In the genomic region with DNA sequence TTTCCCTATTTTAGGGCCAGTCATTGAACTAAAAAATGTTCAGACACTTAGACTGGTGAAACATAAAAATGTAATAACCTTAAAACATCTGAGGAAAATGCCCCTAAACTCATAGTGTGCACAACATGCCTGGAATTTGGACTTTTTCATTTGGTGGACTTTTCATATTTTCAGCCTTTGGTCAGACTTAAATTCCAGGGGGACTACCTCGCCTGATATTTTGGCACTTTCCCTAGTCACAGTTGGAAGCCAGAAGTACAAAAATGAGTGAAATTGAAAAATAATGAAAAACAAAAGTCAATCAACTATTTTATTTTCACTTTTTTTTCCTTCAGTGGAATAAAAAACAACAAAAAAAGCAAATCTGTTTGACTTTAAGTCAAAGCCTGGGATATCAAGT, we compare ENCODE assay signal across 23 cellular contexts.
"Had no signal": no experiment of that assay in that cellular context is flagged by ENCODE, and none has a peak within 500 bp of the region (broad histone marks: within the 10 kb centered on the region; RNA-seq: fewer than 3 reads in every experiment).

No MANE protein-coding gene starts in this region.

- H3K9me3 Mint-ChIP-seq: nephron progenitor cell; stimulated activated memory B cell treated with anti-CD40 and anti-IgM and Interleukin-4, amounts not matched to agents 10 μg/mL and 1 μg/mL and 100 μg/mL, for 72 hours; type B pancreatic cell had no signal

- H3K4me3 Mint-ChIP-seq: naive thymus-derived CD8-positive, alpha-beta T cell; nephron progenitor cell; stimulated activated memory B cell treated with anti-CD40 and anti-IgM and Interleukin-4, amounts not matched to agents 10 μg/mL and 1 μg/mL and 100 μg/mL, for 72 hours; type B pancreatic cell had no signal

- H3K27ac Mint-ChIP-seq: naive thymus-derived CD8-positive, alpha-beta T cell; nephron progenitor cell; stimulated activated memory B cell treated with anti-CD40 and anti-IgM and Interleukin-4, amounts not matched to agents 10 μg/mL and 1 μg/mL and 100 μg/mL, for 72 hours; type B pancreatic cell had no signal

- H3K27me3 Mint-ChIP-seq: stimulated activated memory B cell treated with anti-CD40 and anti-IgM and Interleukin-4, amounts not matched to agents 10 μg/mL and 1 μg/mL and 100 μg/mL, for 72 hours had no signal

- H3K36me3 Mint-ChIP-seq: naive thymus-derived CD8-positive, alpha-beta T cell; stimulated activated memory B cell treated with anti-CD40 and anti-IgM and Interleukin-4, amounts not matched to agents 10 μg/mL and 1 μg/mL and 100 μg/mL, for 72 hours; type B pancreatic cell had no signal

- H3K4me3 ChIP-seq: dorsolateral prefrontal cortex, lower lobe of right lung, ovary, psoas muscle, sigmoid colon, skin epidermis, spleen, testis, tibial artery had no signal

- ATAC-seq: esophagus mucosa; left ventricle myocardium superior; lower lobe of right lung; naive thymus-derived CD8-positive, alpha-beta T cell; psoas muscle; right cardiac atrium; stimulated activated memory B cell treated with anti-CD40 and anti-IgM and Interleukin-4, amounts not matched to agents 10 μg/mL and 1 μg/mL and 100 μg/mL, for 72 hours; stimulated activated naive CD8-positive, alpha-beta T cell treated with anti-CD3 and anti-CD28 coated beads, Interleukin-15, Interleukin-2, amounts not matched to agents 100 U/mL and 50 U/mL, for 24 hours had no signal

- H3K4me1 Mint-ChIP-seq: naive thymus-derived CD8-positive, alpha-beta T cell; nephron progenitor cell; stimulated activated memory B cell treated with anti-CD40 and anti-IgM and Interleukin-4, amounts not matched to agents 10 μg/mL and 1 μg/mL and 100 μg/mL, for 72 hours had no signal

- DNase-seq: dorsolateral prefrontal cortex; effector CD4-positive, alpha-beta T cell; foreskin melanocyte; left ventricle myocardium superior; lower lobe of right lung; naive thymus-derived CD8-positive, alpha-beta T cell; nephron progenitor cell; nucleus accumbens; ovary; posterior cingulate gyrus; psoas muscle; right cardiac atrium; sigmoid colon; spleen; stimulated activated CD4-positive, alpha-beta T cell treated with anti-CD3 and anti-CD28 coated beads, Interleukin-4, amount 100 ng/mL, for 4 hours; stimulated activated naive CD8-positive, alpha-beta T cell treated with anti-CD3 and anti-CD28 coated beads, Interleukin-15, Interleukin-2, amounts not matched to agents 100 U/mL and 50 U/mL, for 24 hours; substantia nigra; testis; tibial artery had no signal
